Comparison of ENCODE assay signal across 1 cellular context in the genomic region with DNA sequence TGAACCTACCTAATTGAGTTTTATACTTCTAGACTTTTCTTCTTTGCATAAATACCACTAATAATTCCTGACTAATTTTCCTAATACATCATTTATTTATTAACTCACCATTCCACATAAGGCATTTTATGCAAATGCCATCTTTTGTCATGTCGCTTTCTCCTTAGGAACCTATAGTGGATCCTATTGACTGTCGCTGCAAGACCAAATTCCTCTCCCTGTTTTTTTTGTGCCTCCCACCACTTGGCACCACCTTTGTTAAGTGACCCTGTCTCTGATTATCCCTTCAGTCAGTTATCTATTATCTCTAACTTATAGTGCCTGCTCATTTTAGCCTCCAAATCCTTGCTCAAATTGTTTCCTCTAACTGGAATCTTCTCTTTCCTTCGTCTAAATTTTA.
TF ChIP-seq lines count a peak whose summit lies in the region.

No MANE protein-coding gene starts in this region.

TF ChIP-seq in GM23338, 12 proteins besides CTCF, POLR2A, EP300 and RAD21 (continued from another document):
- no peak for TF ChIP-seq ZNF462 (CRISPR knock-in tag; IDR thresholded peaks at IDR 0.05)
- no peak for TF ChIP-seq NANOG (IDR thresholded peaks at IDR 0.05; ENCODE audit: borderline replicate concordance)
- no peak for TF ChIP-seq EZH2 (IDR thresholded peaks at IDR 0.05; ENCODE audit: low read depth, unreplicated experiment)
- TF ChIP-seq EZH2phosphoT487 (IDR thresholded peaks at IDR 0.05; ENCODE audit: unreplicated experiment): no peak
- TF ChIP-seq ZNF114 (CRISPR knock-in tag; IDR thresholded peaks at IDR 0.05): no peak
- TF ChIP-seq POLR2AphosphoS5 (IDR thresholded peaks at IDR 0.05; ENCODE audit: low read depth): no peak
- no peak for TF ChIP-seq CREB1 (CRISPR knock-in tag; IDR thresholded peaks at IDR 0.05; ENCODE audit: low read depth)
- no peak for TF ChIP-seq ETS1 (IDR thresholded peaks at IDR 0.05)
- TF ChIP-seq STAT1 (IDR thresholded peaks at IDR 0.05; ENCODE audit: unreplicated experiment): no peak
